Comparison of ENCODE assay signal across 9 cellular contexts in the genomic region with DNA sequence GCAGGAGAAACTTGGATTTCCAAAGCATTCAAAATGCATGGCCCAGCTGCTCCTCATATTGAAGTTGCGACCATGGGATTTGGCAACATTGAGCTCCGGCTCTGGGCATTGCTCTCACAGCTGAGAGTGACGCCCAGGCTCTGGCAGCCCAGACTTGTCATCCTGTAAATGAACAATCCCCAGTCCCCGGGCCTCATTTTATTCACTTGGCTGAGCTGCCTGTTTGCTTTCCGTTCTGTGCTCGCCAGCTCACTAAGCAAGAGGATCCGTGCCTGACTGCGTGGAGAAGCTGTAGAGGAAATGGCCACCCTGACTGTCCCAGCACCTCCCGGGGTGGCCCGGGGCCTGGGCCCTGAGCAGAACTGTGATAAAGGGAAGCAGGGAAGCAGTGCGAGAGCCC.
DNase-seq lines count a peak whose midpoint lies in the region; ATAC-seq and TF ChIP-seq lines count a peak whose summit lies in the region.
"Had no signal": no experiment of that assay in that cellular context is flagged by ENCODE, and none has a peak within 500 bp of the region (broad histone marks: within the 10 kb centered on the region; RNA-seq: fewer than 3 reads in every experiment).

No MANE protein-coding gene starts in this region.

- H3K27me3 Mint-ChIP-seq in nephron (ENCODE audit: low read depth), result peaks cover 37% of the 10 kb centered on the region

- 74 to 86% (median 79%) methylated on average over 11 of the region's 11 CpGs for WGBS in spleen, 5 donors

- TF ChIP-seq POLR2A in spleen (IDR thresholded peaks at IDR 0.05), result no peak

- H3K27ac Mint-ChIP-seq in nephron, result peak overlapping the region; percentile 70 to 92 (median 91)

- peaks cover 0 to 7% (median 0%) of the 10 kb centered on the region in 6 donors for H3K4me1 ChIP-seq in spleen

- H3K27me3 ChIP-seq in spleen (replicated peaks in 1 of 7), result peaks cover 0 to 6% (median 0%) of the 10 kb centered on the region in 7 donors

- H3K27ac ChIP-seq in VCaP (peak overlapping the region; percentile 92), spleen (no peak overlapping the region)

- no peaks in the 10 kb centered on the region for H3K36me3 Mint-ChIP-seq in nephron (ENCODE audit: low read depth)

- peaks cover 18% of the 10 kb centered on the region for H3K4me1 Mint-ChIP-seq in nephron

- no peaks in the 10 kb centered on the region for H3K36me3 ChIP-seq in spleen

- H3K9me3 ChIP-seq in spleen, result no peaks in the 10 kb centered on the region

- TF ChIP-seq CTCF in VCaP (conservative IDR thresholded peaks at IDR 0.05) (no peak), nephron (IDR thresholded peaks at IDR 0.05; ENCODE audit: unreplicated experiment in 3 of 3) (no peak), spleen (IDR thresholded peaks at IDR 0.05 in 8 of 11, conservative IDR thresholded peaks at IDR 0.05 in 3 of 11) (no peak)

- peak overlapping the region in 1 of 3 experiments; percentile 23 for H3K4me3 Mint-ChIP-seq in nephron

- intact Hi-C loops in spleen (cut with DNase I; ENCODE audit: low total_unique reads), result no loop called here

- H3K9me3 Mint-ChIP-seq in nephron, result peaks cover 5% of the 10 kb centered on the region

- ATAC-seq in HG02678 (IDR thresholded peaks at IDR 0.05; ENCODE audit: unreplicated experiment), result no peak
- ATAC-seq: Panc1 had no signal

- H3K4me3 ChIP-seq in spleen, result no peak overlapping the region

- DNase-seq in AG08396 (ENCODE audit: low spot score), result peak; percentile 23
- DNase-seq in globus pallidus (ENCODE audit: low spot score), result peak; percentile 86
- no peak for DNase-seq in activated CD4-positive, alpha-beta T cell treated with anti-CD3 and anti-CD28 coated beads, Interleukin-2, amount 50 U/mL, for 4 hours
- no peak for DNase-seq in spleen
- no peak for DNase-seq in NCI-H526 treated with DMSO at 0.1 percent for 48 hours (lab: John Stamatoyannopoulos, UW)

Comparison
In these comparisons a context has a peak if more than half of its experiments do, and no peak if none do; other contexts are left out.
1. DNase-seq: peak in AG08396 (single experiment) and globus pallidus (single experiment); none in activated CD4-positive, alpha-beta T cell treated with anti-CD3 and anti-CD28 coated beads, Interleukin-2, amount 50 U/mL, for 4 hours (0 of 2), spleen (single experiment) and NCI-H526 treated with DMSO at 0.1 percent for 48 hours (single experiment).